In the genomic region with DNA sequence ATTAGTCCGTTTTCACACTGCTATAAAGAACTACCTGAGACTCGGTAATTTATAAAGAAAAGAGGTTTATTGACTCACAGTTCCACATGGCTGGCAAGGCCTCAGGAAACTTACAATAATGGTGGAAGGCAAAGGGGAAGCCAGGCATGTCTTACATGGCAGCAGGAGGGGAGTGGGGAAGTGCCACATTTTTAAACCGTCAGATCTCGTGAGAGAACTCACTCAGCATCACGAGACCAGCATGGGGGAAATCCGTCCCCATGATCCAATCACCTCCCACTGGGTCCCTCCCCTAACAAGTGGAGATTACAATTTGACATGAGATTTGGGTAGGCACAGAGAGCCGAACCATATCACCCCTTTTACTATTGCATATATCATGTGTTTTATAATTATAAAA, we compare ENCODE assay signal across 13 cellular contexts.
"Had no signal": no experiment of that assay in that cellular context is flagged by ENCODE, and none has a peak within 500 bp of the region (broad histone marks: within the 10 kb centered on the region; RNA-seq: fewer than 3 reads in every experiment).

No MANE protein-coding gene starts in this region.

- H3K27ac ChIP-seq: colonic mucosa, heart left ventricle, left ventricle myocardium inferior, neutrophil, right atrium auricular region, skin epidermis, tibial nerve had no signal

- DNase-seq: activated naive CD4-positive, alpha-beta T cell treated with Interleukin-2 at 50 U/mL for 16 hours; caudate nucleus; colonic mucosa; effector CD8-positive, alpha-beta T cell; heart left ventricle; left ventricle myocardium inferior; mesenchymal stem cell; posterior cingulate gyrus; T-helper 2 cell had no signal

- H3K36me3 ChIP-seq: colonic mucosa, heart left ventricle, left ventricle myocardium inferior, neutrophil, right atrium auricular region, tibial nerve had no signal

- ATAC-seq: heart left ventricle had no signal

- H3K9me3 ChIP-seq: colonic mucosa, heart left ventricle, left ventricle myocardium inferior, neutrophil, right atrium auricular region, tibial nerve had no signal

- H3K27me3 ChIP-seq: colonic mucosa, right atrium auricular region, tibial nerve had no signal

- H3K4me3 ChIP-seq: colonic mucosa, heart left ventricle, left ventricle myocardium inferior, right atrium auricular region, skin epidermis, tibial nerve had no signal
